7 cellular contexts compared by ENCODE assay signal in the genomic region with DNA sequence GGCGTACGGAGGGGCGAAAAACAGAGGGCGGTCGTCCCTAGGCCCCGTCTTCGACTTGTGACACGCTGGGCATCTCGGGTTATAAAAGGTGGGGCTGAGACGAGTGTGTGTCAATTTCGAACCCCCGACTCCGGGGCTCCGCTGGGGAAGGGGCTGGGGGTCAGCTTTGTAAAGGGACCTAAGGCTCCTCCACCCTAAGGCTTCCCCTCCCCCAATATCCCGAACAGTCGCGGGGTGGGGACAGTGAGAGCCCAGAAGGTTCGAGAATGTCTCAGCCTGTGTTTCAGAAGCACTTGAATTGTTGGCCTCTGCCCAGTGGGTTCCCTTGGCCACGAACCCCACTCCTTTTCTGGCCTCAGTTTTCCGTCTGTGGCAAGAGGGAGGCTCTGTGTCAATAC. TPM values are rescaled to one million over a fixed set of nuclear protein-coding genes. Genes with fewer than 3 reads are reported as not detected.
DNase-seq lines count a peak whose midpoint lies in the region; ATAC-seq and TF ChIP-seq lines count a peak whose summit lies in the region.

No MANE protein-coding gene starts in this region.

- H3K4me1 ChIP-seq in endocrine pancreas (ENCODE audit: control insufficient read depth, insufficient read depth, low read length) (no peaks in the 10 kb centered on the region), uterus (peaks cover 0 to 10% of the 10 kb centered on the region in 2 donors)

- H3K36me3 ChIP-seq in endocrine pancreas (ENCODE audit: control insufficient read depth, insufficient read depth, low read length) (no peaks in the 10 kb centered on the region), uterus (no peaks in the 10 kb centered on the region)

- TF ChIP-seq CTCF in uterus (IDR thresholded peaks at IDR 0.05): no peak

- H3K27ac ChIP-seq in uterus: peak overlapping the region; percentile 97 to 99

- intact Hi-C loops in uterus (cut with DNase I; ENCODE audit: low total_unique reads): no loop called here

- H3K27me3 ChIP-seq in endocrine pancreas (ENCODE audit: control insufficient read depth, insufficient read depth, low read length): no peaks in the 10 kb centered on the region
- no peaks in the 10 kb centered on the region for H3K27me3 ChIP-seq in uterus

- ATAC-seq in GM21515 (IDR thresholded peaks at IDR 0.05; ENCODE audit: unreplicated experiment): peak; percentile 6
- peak; percentile 34 for ATAC-seq in SK-N-SH treated with all-trans-retinoic acid at 6 μM for 48 hours

- peak overlapping the region; percentile 72 for H3K4me3 ChIP-seq in endocrine pancreas (ENCODE audit: control insufficient read depth, insufficient read depth, low read length)
- H3K4me3 ChIP-seq in uterus: peak overlapping the region; percentile 79 to 92

- no peak for TF ChIP-seq POLR2A in uterus (IDR thresholded peaks at IDR 0.05)

- peak; percentile 52 for DNase-seq in mucosa of gallbladder (ENCODE audit: low spot score)
- DNase-seq in uterus: peak; percentile 52 to 60
- no peak for DNase-seq in NK-92 (lab: John Stamatoyannopoulos, UW; ENCODE audit: unreplicated experiment)
- DNase-seq in NCI-H2081 treated with DMSO at 0.1 percent for 48 hours (lab: John Stamatoyannopoulos, UW): no peak

- H3K9me3 ChIP-seq in endocrine pancreas (ENCODE audit: control insufficient read depth, low read length) (no peaks in the 10 kb centered on the region), uterus (no peaks in the 10 kb centered on the region)

- peak overlapping the region; percentile 86 for H3K9ac ChIP-seq in endocrine pancreas (ENCODE audit: control insufficient read depth, insufficient read depth, low read length)

TF ChIP-seq in SK-N-SH treated with all-trans-retinoic acid at 6 μM for 48 hours, 23 proteins besides CTCF, POLR2A, EP300 and RAD21:
- TF ChIP-seq ZNF565 (CRISPR knock-in tag; conservative IDR thresholded peaks at IDR 0.05; ENCODE audit: low read depth): no peak
- no peak for TF ChIP-seq ZFP30 (CRISPR knock-in tag; IDR thresholded peaks at IDR 0.05)
- no peak for TF ChIP-seq PPARA (CRISPR knock-in tag; IDR thresholded peaks at IDR 0.05; ENCODE audit: borderline replicate concordance)

RNA-seq across cellular contexts. Expression of a gene that starts 0.5 kb away (rescaled TPM):
- total RNA-seq in mucosa of gallbladder (469 TPM), uterus (1,000 to 10,000 TPM in 1 of 4 donors, 100 to 1,000 TPM in 3; 173 to 1,323 (median 512) TPM)

RNA-seq across cellular contexts. Expression of a gene that starts 25.4 kb away (rescaled TPM):
- total RNA-seq in mucosa of gallbladder: not detected
- not detected for total RNA-seq in uterus

RNA-seq across cellular contexts. Expression of a gene that starts 33.6 kb away (rescaled TPM):
- 253 TPM for total RNA-seq in mucosa of gallbladder
- total RNA-seq in uterus: 100 to 1,000 TPM; 116 to 555 (median 444) TPM

RNA-seq across cellular contexts. Expression of a gene that starts 42.8 kb away (rescaled TPM):
- total RNA-seq in mucosa of gallbladder: not detected
- total RNA-seq in uterus: not detected

Comparison
In these comparisons a context has a peak if more than half of its experiments do, and no peak if none do; other contexts are left out.
1. DNase-seq: peak in mucosa of gallbladder (single experiment) and uterus (2 of 2); none in NK-92 (single experiment) and NCI-H2081 treated with DMSO at 0.1 percent for 48 hours (single experiment).